Comparison of ENCODE assay signal across 18 cellular contexts in the genomic region with DNA sequence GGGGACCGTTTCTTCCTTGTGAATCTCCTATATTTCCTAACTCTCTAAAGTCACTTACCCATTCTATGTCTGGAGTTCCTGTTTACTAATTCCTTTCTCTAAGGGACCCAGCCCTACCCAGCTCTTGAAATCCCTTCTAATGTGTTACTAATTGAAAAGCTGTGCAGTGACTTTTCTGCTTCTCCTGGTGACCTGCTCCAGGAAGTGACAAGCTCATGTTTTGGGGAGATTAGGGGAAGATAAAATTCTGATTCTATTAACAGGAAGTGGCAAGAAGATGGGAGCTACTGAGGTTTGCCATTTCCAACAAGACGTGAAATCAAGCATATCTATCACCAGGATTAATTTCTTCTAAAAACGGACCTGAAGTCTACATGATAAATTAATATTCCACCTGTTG. TPM values are rescaled to one million over a fixed set of nuclear protein-coding genes. Genes with fewer than 3 reads are reported as not detected.
DNase-seq lines count a peak whose midpoint lies in the region; ATAC-seq, FAIRE-seq and TF ChIP-seq lines count a peak whose summit lies in the region.
"Had no signal": no experiment of that assay in that cellular context is flagged by ENCODE, and none has a peak within 500 bp of the region (broad histone marks: within the 10 kb centered on the region; RNA-seq: fewer than 3 reads in every experiment).

No MANE protein-coding gene starts in this region.

- peaks cover 13% of the 10 kb centered on the region for H3K79me2 ChIP-seq in GM12878 (ENCODE audit: control insufficient read depth, insufficient read depth, low read length)
- no peaks in the 10 kb centered on the region for H3K79me2 ChIP-seq in MM.1S (ENCODE audit: low read length)

- POLR2A ChIA-PET in GM12878 (lab: Charles Lee): no interaction called here

- CTCF ChIA-PET in activated naive CD4-positive, alpha-beta T cell treated with anti-CD3 and anti-CD28 coated beads, Interleukin-2, amount 10 ng/mL, durations not matched to agents 7 days and 5 days (lab: Charles Lee): no interaction called here
- CTCF ChIA-PET in GM12878 (lab: Yijun Ruan, JAX): interaction anchor here (0.7 to 1.3 kb wide), 4 partner anchors 9 to 185 kb away, joined by 3 read pairs; no protein-coding TSS in a partner anchor

- SMC1A ChIA-PET in GM12878 (lab: Charles Lee; ENCODE audit: uncharacterized antibody, unreplicated experiment): interaction anchor here (0.7 to 1.9 kb wide), 13 partner anchors 9 to 178 kb away, joined by 3 to 13 read pairs (median 5); no protein-coding TSS in a partner anchor

- no peaks in the 10 kb centered on the region for H3K27me3 Mint-ChIP-seq in activated naive CD4-positive, alpha-beta T cell treated with anti-CD3 and anti-CD28 coated beads, Interleukin-2, amount 10 ng/mL, durations not matched to agents 7 days and 5 days
- H3K27me3 Mint-ChIP-seq in stimulated activated memory B cell treated with anti-CD40 and anti-IgM and Interleukin-4, amounts not matched to agents 10 μg/mL and 1 μg/mL and 100 μg/mL, for 72 hours: no peaks in the 10 kb centered on the region
- H3K27me3 Mint-ChIP-seq: naive B cell had no signal

- no peak for DNase-seq in activated naive CD4-positive, alpha-beta T cell treated with anti-CD3 and anti-CD28 coated beads, Interleukin-2, amount 10 ng/mL, durations not matched to agents 7 days and 5 days
- no peak for DNase-seq in activated naive CD4-positive, alpha-beta T cell treated with Interleukin-2 at 50 U/mL for 16 hours
- peak; percentile 49 for DNase-seq in SKM-1 (lab: John Stamatoyannopoulos, UW; ENCODE audit: unreplicated experiment)
- no peak for DNase-seq in GM12878 (ENCODE audit: low read depth, low spot score)
- no peak for DNase-seq in activated CD4-positive, CD25-positive, alpha-beta regulatory T cell treated with anti-CD3 and anti-CD28 coated beads, Interleukin-2, amount 50 U/mL, for 72 hours
- DNase-seq in MM.1S: no peak
- DNase-seq in stimulated activated CD4-positive, alpha-beta T cell treated with anti-CD3 and anti-CD28 coated beads, Interleukin-2, amount 100 ng/mL, for 48 hours: no peak
- DNase-seq: glutamatergic neuron; KG1; kidney glomerular epithelial cell; naive B cell; NCI-H2029 treated with DMSO at 0.1 percent for 48 hours; NCI-H774; Right ventricle myocardium superior; stimulated activated CD4-positive, alpha-beta T cell treated with anti-CD3 and anti-CD28 coated beads, Interleukin-4, amount 100 ng/mL, for 1 hour; WERI-Rb-1 had no signal

- peak overlapping the region; percentile 5; the same call in 1 of the 2 replicates for H2AFZ ChIP-seq in GM12878 (ENCODE audit: control insufficient read depth, low read depth, low read length)
- no peak overlapping the region for H2AFZ ChIP-seq in MM.1S (ENCODE audit: low read length)

- TF ChIP-seq RAD21 in GM12878 (IDR thresholded peaks at IDR 0.05; ENCODE audit: insufficient read depth, low read depth, low read length): no peak

- TF ChIP-seq CTCF in GM12878 (IDR thresholded peaks at IDR 0.05 in 2 of 3, conservative IDR thresholded peaks at IDR 0.05 in 1 of 3; ENCODE audit: control insufficient read depth in 2 of 3, extremely low read depth in 1 of 3, insufficient read depth in 1 of 3, low read depth in 3 of 3, low read length in 3 of 3) (no peak), MM.1S (IDR thresholded peaks at IDR 0.05; ENCODE audit: low read length) (no peak)

- H3K4me1 Mint-ChIP-seq in activated naive CD4-positive, alpha-beta T cell treated with anti-CD3 and anti-CD28 coated beads, Interleukin-2, amount 10 ng/mL, durations not matched to agents 7 days and 5 days: peaks cover 65% of the 10 kb centered on the region
- peaks cover 43% of the 10 kb centered on the region for H3K4me1 Mint-ChIP-seq in stimulated activated memory B cell treated with anti-CD40 and anti-IgM and Interleukin-4, amounts not matched to agents 10 μg/mL and 1 μg/mL and 100 μg/mL, for 72 hours

- peaks cover 4% of the 10 kb centered on the region for H3K9me3 Mint-ChIP-seq in activated naive CD4-positive, alpha-beta T cell treated with anti-CD3 and anti-CD28 coated beads, Interleukin-2, amount 10 ng/mL, durations not matched to agents 7 days and 5 days
- H3K9me3 Mint-ChIP-seq in stimulated activated memory B cell treated with anti-CD40 and anti-IgM and Interleukin-4, amounts not matched to agents 10 μg/mL and 1 μg/mL and 100 μg/mL, for 72 hours: no peaks in the 10 kb centered on the region
- H3K9me3 Mint-ChIP-seq: naive B cell had no signal

- no peak for FAIRE-seq in GM12878 (lab: Jason Lieb, UNC)

- H3K4me3 ChIP-seq in GM12878 (no peak overlapping the region), MM.1S (ENCODE audit: low read length) (no peak overlapping the region)

- H3K27ac ChIP-seq in GM12878 (ENCODE audit: control insufficient read depth, insufficient read depth): no peak overlapping the region
- H3K27ac ChIP-seq in MM.1S (ENCODE audit: low read length): no peak overlapping the region
- H3K27ac ChIP-seq: WERI-Rb-1 had no signal

- TF ChIP-seq POLR2A in GM12878 (IDR thresholded peaks at IDR 0.05; ENCODE audit: low read depth, low read length): no peak

- ATAC-seq in GM12878: no peak
- no peak for ATAC-seq in stimulated activated memory B cell treated with anti-CD40 and anti-IgM and Interleukin-4, amounts not matched to agents 10 μg/mL and 1 μg/mL and 100 μg/mL, for 72 hours

- no peak overlapping the region for H3K4me2 ChIP-seq in GM12878 (ENCODE audit: control insufficient read depth, insufficient read depth)
- no peak overlapping the region for H3K4me2 ChIP-seq in MM.1S (ENCODE audit: low read depth, low read length)

- no TSS peak for BruUV-seq in GM12878 (replicated peaks; lab: Mats Ljungman, UMichigan)

- no peak for TF ChIP-seq EP300 in GM12878 (IDR thresholded peaks at IDR 0.05; ENCODE audit: borderline replicate concordance in 1 of 2, control insufficient read depth in 1 of 2, low read depth in 2 of 2, low read length in 2 of 2)

- H3K27me3 ChIP-seq in GM12878 (replicated peaks in 1 of 2; ENCODE audit: control insufficient read depth in 2 of 2, insufficient read depth in 2 of 2, low read length in 1 of 2): no peaks in the 10 kb centered on the region
- H3K27me3 ChIP-seq in MM.1S (replicated peaks; ENCODE audit: insufficient read depth, low read length): no peaks in the 10 kb centered on the region

- H3K4me1 ChIP-seq in GM12878 (ENCODE audit: control insufficient read depth, insufficient read depth, low read length) (peaks cover 12% of the 10 kb centered on the region; the same call in 1 of the 2 replicates), MM.1S (ENCODE audit: low read length) (peaks cover 16% of the 10 kb centered on the region; the same call in 1 of the 2 replicates)

- H3K9ac ChIP-seq in GM12878 (ENCODE audit: control insufficient read depth, insufficient read depth, low read length) (no peak overlapping the region), MM.1S (ENCODE audit: low read length) (no peak overlapping the region)

- H3K36me3 Mint-ChIP-seq in activated naive CD4-positive, alpha-beta T cell treated with anti-CD3 and anti-CD28 coated beads, Interleukin-2, amount 10 ng/mL, durations not matched to agents 7 days and 5 days: peaks cover 19% of the 10 kb centered on the region
- H3K36me3 Mint-ChIP-seq in stimulated activated memory B cell treated with anti-CD40 and anti-IgM and Interleukin-4, amounts not matched to agents 10 μg/mL and 1 μg/mL and 100 μg/mL, for 72 hours: peaks cover 25% of the 10 kb centered on the region
- H3K36me3 Mint-ChIP-seq: naive B cell had no signal

- in situ Hi-C loops in GM12878 (cut with MboI): no loop called here

- peak overlapping the region; percentile 61 for H3K27ac Mint-ChIP-seq in activated naive CD4-positive, alpha-beta T cell treated with anti-CD3 and anti-CD28 coated beads, Interleukin-2, amount 10 ng/mL, durations not matched to agents 7 days and 5 days
- H3K27ac Mint-ChIP-seq in stimulated activated memory B cell treated with anti-CD40 and anti-IgM and Interleukin-4, amounts not matched to agents 10 μg/mL and 1 μg/mL and 100 μg/mL, for 72 hours: peak overlapping the region; percentile 73

- H3K9me3 ChIP-seq in GM12878 (replicated peaks; ENCODE audit: control insufficient read depth, insufficient read depth, low read length) (no peaks in the 10 kb centered on the region; the same call in 2 of the 3 replicates), MM.1S (replicated peaks; ENCODE audit: insufficient read depth, low read length) (no peaks in the 10 kb centered on the region)

- H3F3A ChIP-seq in MM.1S (ENCODE audit: insufficient read depth, low read length): peaks cover 8% of the 10 kb centered on the region; the same call in 1 of the 2 replicates

- 94% methylated on average over 3 of the region's 3 CpGs for WGBS in GM12878 (ENCODE audit: insufficient coverage, insufficient replicate concordance, low lambda C conversion rate, missing lambda C conversion rate)

- H4K20me1 ChIP-seq in GM12878 (ENCODE audit: control insufficient read depth, insufficient read depth) (no peaks in the 10 kb centered on the region), MM.1S (ENCODE audit: insufficient read depth, low read length) (no peaks in the 10 kb centered on the region)

- H3K36me3 ChIP-seq in GM12878 (ENCODE audit: control insufficient read depth in 2 of 2, insufficient read depth in 2 of 2, low read length in 1 of 2): no peaks in the 10 kb centered on the region
- H3K36me3 ChIP-seq in MM.1S (replicated peaks; ENCODE audit: insufficient read depth, low read length): no peaks in the 10 kb centered on the region
- H3K36me3 ChIP-seq: WERI-Rb-1 had no signal

- no peaks in the 10 kb centered on the region for H3K9me2 ChIP-seq in MM.1S (replicated peaks; ENCODE audit: insufficient read depth, low read length)

- RAD21 ChIA-PET in GM12878 (lab: Charles Lee; ENCODE audit: unreplicated experiment): interaction anchor here (1.0 to 1.1 kb wide), 2 partner anchors 9 to 17 kb away, joined by 3 read pairs; no protein-coding TSS in a partner anchor

- intact Hi-C loops in GM12878 (cut with micrococcal nuclease; ENCODE audit: unreplicated experiment): no loop called here

- H3K4me3 Mint-ChIP-seq in activated naive CD4-positive, alpha-beta T cell treated with anti-CD3 and anti-CD28 coated beads, Interleukin-2, amount 10 ng/mL, durations not matched to agents 7 days and 5 days: no peak overlapping the region
- no peak overlapping the region for H3K4me3 Mint-ChIP-seq in stimulated activated memory B cell treated with anti-CD40 and anti-IgM and Interleukin-4, amounts not matched to agents 10 μg/mL and 1 μg/mL and 100 μg/mL, for 72 hours

RNA-seq across cellular contexts. Expression of gene SAMSN1, which starts 4.1 kb away (rescaled TPM):
- total RNA-seq in GM12878 (2013; cell fraction: nucleolus; rRNA removed): 258 and 276 TPM in 2 replicates
- 42.2 and 59.8 TPM in 2 replicates for total RNA-seq in GM12878 (2014; rRNA removed)
- 85.6 and 86.2 TPM in 2 replicates for total RNA-seq in GM12878 (2014; rRNA removed; fragmentation: Illumina TruSeq; extraction: Trizol)
- 40.0 and 45.5 TPM in 2 replicates for total RNA-seq in GM12878 (2021)
- 26.8 TPM for polyA plus RNA-seq in GM12878 (2011; ENCODE audit: low read depth)
- polyA plus RNA-seq in GM12878 (2011; rRNA removed): 23.2 and 34.1 TPM in 2 replicates
- 5.8 and 6.9 TPM in 2 replicates for polyA plus RNA-seq in GM12878 (2011; cell fraction: cytosol; rRNA removed)
- 11.4 and 11.5 TPM in 2 replicates for polyA plus RNA-seq in GM12878 (2011; cell fraction: nucleus; rRNA removed)
- 37.7 and 72.2 TPM in 2 replicates for polyA plus RNA-seq in GM12878 (2012)
- 84.1 and 112 TPM in 2 replicates for polyA plus RNA-seq in GM12878 (2014; fragmentation: Illumina TruSeq; extraction: Trizol)
- 100 to 1,000 TPM in 1 of 2 experiments, 10 to 100 TPM in 1; 90.4 to 102 TPM for polyA plus RNA-seq in GM12878 (2014; fragmentation: Nextera tagmentation; extraction: Ambion mirVana)
- polyA plus RNA-seq in GM12878 (2014; rRNA removed): 38.0 and 45.2 TPM in 2 replicates
- 10 to 100 TPM; 39.5 to 44.5 TPM for polyA plus RNA-seq in GM12878 (2016; fragmentation: Nextera tagmentation; extraction: Ambion mirVana)
- polyA minus RNA-seq in GM12878 (2011; rRNA and poly(A)+ RNA removed): 8.3 and 15.2 TPM in 2 replicates
- 3.3 and 9.0 TPM in 2 replicates for polyA minus RNA-seq in GM12878 (2011; cell fraction: cytosol; rRNA and poly(A)+ RNA removed)
- 7.1 and 7.3 TPM in 2 replicates for polyA minus RNA-seq in GM12878 (2011; cell fraction: nucleus; rRNA and poly(A)+ RNA removed)
- total RNA-seq: Daoy had no signal
